In the genomic region with DNA sequence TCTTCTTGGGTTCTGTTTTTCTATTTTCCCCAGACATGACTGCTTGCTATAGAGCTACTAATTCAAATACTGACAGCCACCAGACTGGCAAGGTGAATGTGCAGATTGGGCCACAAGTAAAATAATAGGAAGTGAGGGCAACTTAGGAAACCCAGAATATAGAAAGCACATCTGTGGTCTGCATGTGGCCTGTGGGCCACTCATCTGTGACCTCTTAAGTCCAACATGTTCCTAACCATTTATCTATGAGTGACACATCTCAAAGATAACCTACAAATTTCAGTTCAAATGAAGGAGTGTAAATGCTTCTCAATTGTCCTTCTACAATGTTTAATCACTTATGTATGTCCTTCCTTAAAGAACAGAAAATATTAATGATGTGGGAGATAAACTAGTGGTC, we compare ENCODE assay signal across 8 cellular contexts.
DNase-seq lines count a peak whose midpoint lies in the region; ATAC-seq and TF ChIP-seq lines count a peak whose summit lies in the region.

No MANE protein-coding gene starts in this region.

- intact Hi-C loops in A673 (cut with micrococcal nuclease; ENCODE audit: unreplicated experiment), result loop anchor here (2.0 to 10.0 kb wide), 5 partner anchors 182 to 754 kb away; a partner anchor contains a TSS

- peaks cover 83% of the 10 kb centered on the region for H3K4me1 ChIP-seq in A673 (ENCODE audit: insufficient read depth, low read length, poor library complexity, severe bottlenecking)

- ATAC-seq in GM19035 (IDR thresholded peaks at IDR 0.05; ENCODE audit: unreplicated experiment), result peak; percentile 74
- ATAC-seq in HG02759 (IDR thresholded peaks at IDR 0.05; ENCODE audit: unreplicated experiment), result peak; percentile 87
- peak; percentile 77 for ATAC-seq in HG03558 (IDR thresholded peaks at IDR 0.05; ENCODE audit: extremely low read depth, unreplicated experiment)

- H3K27me3 ChIP-seq in A673 (replicated peaks; ENCODE audit: insufficient read depth, low read depth, low read length, poor library complexity), result no peaks in the 10 kb centered on the region

- CTCF ChIA-PET in A673 (lab: Charles Lee), result interaction anchor here (0.5 to 2.9 kb wide), 3 partner anchors 243 to 754 kb away, joined by 3 to 8 read pairs (median 7); no protein-coding TSS in a partner anchor

- H3K36me3 ChIP-seq in A673 (ENCODE audit: insufficient read depth, low read length, poor library complexity, severe bottlenecking), result no peaks in the 10 kb centered on the region

- no peak for TF ChIP-seq CTCF in A673 (conservative IDR thresholded peaks at IDR 0.05; ENCODE audit: low read depth, low read length)

- no peak overlapping the region for H3K4me3 ChIP-seq in A673 (ENCODE audit: low read depth, low read length, poor library complexity, severe bottlenecking)

- DNase-seq in A673 (ENCODE audit: low spot score) (peak; percentile 48), NCI-H187 treated with DMSO at 0.1 percent for 48 hours (lab: John Stamatoyannopoulos, UW) (no peak), T1000 (lab: John Stamatoyannopoulos, UW) (no peak), NCI-H524 (lab: John Stamatoyannopoulos, UW) (no peak)
- no peak for DNase-seq in stimulated activated CD4-positive, alpha-beta T cell treated with anti-CD3 and anti-CD28 coated beads, Interleukin-4, amount 100 ng/mL, for 4 hours

- POLR2A ChIA-PET in A673 (lab: Charles Lee; ENCODE audit: low non-redundant PET), result no interaction called here

- H3K9me3 ChIP-seq in A673 (ENCODE audit: low read depth, low read length, poor library complexity, severe bottlenecking), result no peaks in the 10 kb centered on the region

- no TSS peak for BruUV-seq in A673 (replicated peaks; lab: Mats Ljungman, UMichigan)

- H3K27ac ChIP-seq in A673 (ENCODE audit: low read depth, low read length, poor library complexity, severe bottlenecking), result peak overlapping the region; percentile 71
